1 cellular context compared by ENCODE assay signal in genomic region chr22:31127181-31127772, GRCh38.
TF ChIP-seq lines count a peak whose summit lies in the region.

No MANE protein-coding gene starts in this region.

TF ChIP-seq in HepG2, 621 proteins besides CTCF, POLR2A, EP300 and RAD21:
- TF ChIP-seq NCOA5 (CRISPR knock-in tag; IDR thresholded peaks at IDR 0.05) (no peak), ZNF30 (CRISPR knock-in tag; IDR thresholded peaks at IDR 0.05) (no peak), NR2F2 (IDR thresholded peaks at IDR 0.05; ENCODE audit: borderline replicate concordance, low read depth) (no peak), ZNF609 (CRISPR knock-in tag; IDR thresholded peaks at IDR 0.05; ENCODE audit: borderline replicate concordance) (no peak), ZNF264 (CRISPR knock-in tag; IDR thresholded peaks at IDR 0.05) (no peak), ZNF737 (CRISPR knock-in tag; IDR thresholded peaks at IDR 0.05; ENCODE audit: borderline replicate concordance) (no peak), KAT2B (IDR thresholded peaks at IDR 0.05; ENCODE audit: borderline replicate concordance, low read depth, low read length) (no peak), ZNF280B (CRISPR knock-in tag; IDR thresholded peaks at IDR 0.05; ENCODE audit: borderline replicate concordance) (no peak), TP53 (CRISPR knock-in tag; conservative IDR thresholded peaks at IDR 0.05) (no peak), DR1 (CRISPR knock-in tag; IDR thresholded peaks at IDR 0.05) (no peak), ZNF431 (CRISPR knock-in tag; IDR thresholded peaks at IDR 0.05; ENCODE audit: borderline replicate concordance, low read depth) (no peak), HBP1 (CRISPR knock-in tag; IDR thresholded peaks at IDR 0.05; ENCODE audit: low read depth) (no peak), ZBTB20 (CRISPR knock-in tag; IDR thresholded peaks at IDR 0.05; ENCODE audit: borderline replicate concordance, low read depth) (no peak), ZSCAN25 (CRISPR knock-in tag; IDR thresholded peaks at IDR 0.05) (no peak), ZNF333 (CRISPR knock-in tag; IDR thresholded peaks at IDR 0.05; ENCODE audit: borderline replicate concordance) (no peak), CERS6 (CRISPR knock-in tag; IDR thresholded peaks at IDR 0.05) (no peak), ZFP36 (IDR thresholded peaks at IDR 0.05; ENCODE audit: borderline replicate concordance, low read depth, low read length, partially characterized antibody) (no peak), CREBL2 (CRISPR knock-in tag; IDR thresholded peaks at IDR 0.05; ENCODE audit: borderline replicate concordance) (no peak)
